Comparison of ENCODE assay signal across 8 cellular contexts in genomic region chr9:96777539-96777864, GRCh38. TPM values are rescaled to one million over a fixed set of nuclear protein-coding genes. Genes with fewer than 3 reads are reported as not detected.
DNase-seq lines count a peak whose midpoint lies in the region; ATAC-seq and TF ChIP-seq lines count a peak whose summit lies in the region.

No MANE protein-coding gene starts in this region.

- H3K27ac Mint-ChIP-seq in CD4-positive, alpha-beta T cell: peak overlapping the region; percentile 99

- H3K27me3 Mint-ChIP-seq in CD4-positive, alpha-beta T cell: no peaks in the 10 kb centered on the region

- ATAC-seq in CD4-positive, alpha-beta T cell (ENCODE audit: poor library complexity): peak; percentile 40
- ATAC-seq in HG02840 (IDR thresholded peaks at IDR 0.05; ENCODE audit: low FRiP score, unreplicated experiment) (peak; percentile 3), lower lobe of right lung (no peak), GM18502 (IDR thresholded peaks at IDR 0.05; ENCODE audit: poor library complexity, unreplicated experiment) (no peak)

- POLR2A ChIA-PET in CD4-positive, alpha-beta T cell (lab: Charles Lee): interaction anchor here (0.7 to 2.3 kb wide), 9 partner anchors 9 to 856 kb away, joined by 3 to 10 read pairs (median 4); partner anchors contain the start of genes NCBP1, TSTD2 and ZNF782

- no peak for TF ChIP-seq CTCF in CD4-positive, alpha-beta T cell (IDR thresholded peaks at IDR 0.05)
- TF ChIP-seq CTCF in ascending aorta (IDR thresholded peaks at IDR 0.05) (no peak), lower lobe of right lung (IDR thresholded peaks at IDR 0.05) (no peak), vagina (IDR thresholded peaks at IDR 0.05) (no peak)

- peaks cover 57% of the 10 kb centered on the region for H3K4me1 Mint-ChIP-seq in CD4-positive, alpha-beta T cell (ENCODE audit: low read depth)

- peaks cover 5% of the 10 kb centered on the region for H3K9me3 Mint-ChIP-seq in CD4-positive, alpha-beta T cell

- H3K27me3 ChIP-seq in CD4-positive, alpha-beta T cell (ENCODE audit: control insufficient read depth, insufficient read depth, low read length): no peaks in the 10 kb centered on the region
- H3K27me3 ChIP-seq in ascending aorta (no peaks in the 10 kb centered on the region), lower lobe of right lung (ENCODE audit: low read depth) (no peaks in the 10 kb centered on the region), vagina (no peaks in the 10 kb centered on the region)

- no peaks in the 10 kb centered on the region for H3K9me3 ChIP-seq in CD4-positive, alpha-beta T cell (ENCODE audit: control insufficient read depth, low read length)
- H3K9me3 ChIP-seq in ascending aorta (peaks cover 0 to 7% of the 10 kb centered on the region in 2 donors), lower lobe of right lung (no peaks in the 10 kb centered on the region), vagina (no peaks in the 10 kb centered on the region)

- H3K4me1 ChIP-seq in ascending aorta (peaks cover 0 to 4% of the 10 kb centered on the region in 2 donors), lower lobe of right lung (peaks cover 6% of the 10 kb centered on the region), vagina (peaks cover 26% of the 10 kb centered on the region)

- peaks cover 64% of the 10 kb centered on the region for H3K36me3 Mint-ChIP-seq in CD4-positive, alpha-beta T cell (ENCODE audit: low read depth)

- CTCF ChIA-PET in CD4-positive, alpha-beta T cell (lab: Charles Lee): interaction anchor here (0.8 to 2.0 kb wide), 4 partner anchors 79 to 336 kb away, joined by 3 to 8 read pairs (median 3); no protein-coding TSS in a partner anchor

- peak overlapping the region; percentile 73 to 85 for H3K4me3 ChIP-seq in ascending aorta
- H3K4me3 ChIP-seq in lower lobe of right lung: peak overlapping the region; percentile 92
- H3K4me3 ChIP-seq in vagina: peak overlapping the region; percentile 60 to 91

- no peak for DNase-seq in CD4-positive, alpha-beta T cell
- DNase-seq in ascending aorta (ENCODE audit: low spot score in 2 of 2) (no peak), lower lobe of right lung (no peak), vagina (ENCODE audit: extremely low spot score in 2 of 2) (no peak), kidney glomerular epithelial cell (lab: John Stamatoyannopoulos, UW) (no peak), NCI-H1694 treated with DMSO at 0.1 percent for 48 hours (lab: John Stamatoyannopoulos, UW) (no peak)

- TF ChIP-seq POLR2A in vagina (IDR thresholded peaks at IDR 0.05): no peak

- H3K36me3 ChIP-seq in ascending aorta (peaks cover 19 to 37% of the 10 kb centered on the region in 2 donors), lower lobe of right lung (peaks cover 36% of the 10 kb centered on the region), vagina (peaks cover 0 to 30% of the 10 kb centered on the region in 2 donors)

- H3K27ac ChIP-seq in CD4-positive, alpha-beta T cell (ENCODE audit: low read depth, low read length): peak overlapping the region; percentile 80
- H3K27ac ChIP-seq in ascending aorta (peak overlapping the region; percentile 70 to 80), lower lobe of right lung (peak overlapping the region; percentile 84), vagina (peak overlapping the region; percentile 60)

- intact Hi-C loops in CD4-positive, alpha-beta T cell (cut with DNase I, micrococcal nuclease): loop anchor here in 1 of 2 experiments (5.0 to 10.0 kb wide), 4 partner anchors 75 to 635 kb away; partner anchors contain the start of genes PRXL2C, TDRD7 and ZNF782
- intact Hi-C loops in ascending aorta (cut with DNase I) (loop anchor here (2.0 to 5.0 kb wide), 2 partner anchors 91 to 450 kb away; no protein-coding TSS in a partner anchor), lower lobe of right lung (cut with DNase I) (no loop called here), vagina (cut with DNase I) (no loop called here)

- H3K4me3 Mint-ChIP-seq in CD4-positive, alpha-beta T cell: peak overlapping the region; percentile 99

RNA-seq across cellular contexts. Expression of gene ZNF510, which starts 0.4 kb away (rescaled TPM):
- 10 to 100 TPM in 1 of 2 experiments, 1 to 10 TPM in 1; 9.5 to 11.6 TPM for total RNA-seq in CD4-positive, alpha-beta T cell
- total RNA-seq in ascending aorta: 5.3 TPM
- 10.6 TPM for total RNA-seq in lower lobe of right lung
- 10.6 TPM for total RNA-seq in vagina

Comparison
In these comparisons a context has a peak if more than half of its experiments do, and no peak if none do; other contexts are left out.
1. ATAC-seq: peak in CD4-positive, alpha-beta T cell (single experiment) and HG02840 (single experiment); none in lower lobe of right lung (0 of 2) and GM18502 (single experiment).
2. Peak in every context shown above with its lines, with median percentiles within 50 percentile points of each other: H3K27ac ChIP-seq and H3K4me3 ChIP-seq.